In genomic region chr1:110471131-110471530, GRCh38 we compare ENCODE assay signal across 20 cellular contexts. TPM values are rescaled to one million over a fixed set of nuclear protein-coding genes. Genes with fewer than 3 reads are reported as not detected.
"Had no signal": no experiment of that assay in that cellular context is flagged by ENCODE, and none has a peak within 500 bp of the region (broad histone marks: within the 10 kb centered on the region; RNA-seq: fewer than 3 reads in every experiment).

No MANE protein-coding gene starts in this region.

- H3K36me3 Mint-ChIP-seq: immature natural killer cell; natural killer cell; stimulated activated naive B cell treated with anti-CD40 and anti-IgM and Interleukin-4, amounts not matched to agents 10 μg/mL and 1 μg/mL and 100 μg/mL, for 72 hours had no signal

- H3K4me3 ChIP-seq: lung, prostate gland, right lobe of liver, tibial nerve had no signal

- ATAC-seq: activated CD8-positive, alpha-beta T cell treated with anti-CD3 and anti-CD28 coated beads, Interleukin-2, amount 10 ng/mL, durations not matched to agents 7 days and 5 days; natural killer cell; stimulated activated naive B cell treated with anti-CD40 and anti-IgM and Interleukin-4, amounts not matched to agents 10 μg/mL and 1 μg/mL and 100 μg/mL, for 72 hours had no signal

- H3K4me3 Mint-ChIP-seq: activated CD8-positive, alpha-beta T cell treated with anti-CD3 and anti-CD28 coated beads, Interleukin-2, amount 10 ng/mL, durations not matched to agents 7 days and 5 days; immature natural killer cell; natural killer cell; stimulated activated naive B cell treated with anti-CD40 and anti-IgM and Interleukin-4, amounts not matched to agents 10 μg/mL and 1 μg/mL and 100 μg/mL, for 72 hours; T-helper 2 cell treated with Interferon-gamma antibody and Interleukin-4, amounts not matched to agents 5 μg/mL and 100 μg/mL, for 36 hours had no signal

- H3K9me3 Mint-ChIP-seq: immature natural killer cell; natural killer cell; stimulated activated naive B cell treated with anti-CD40 and anti-IgM and Interleukin-4, amounts not matched to agents 10 μg/mL and 1 μg/mL and 100 μg/mL, for 72 hours; T-helper 2 cell treated with Interferon-gamma antibody and Interleukin-4, amounts not matched to agents 5 μg/mL and 100 μg/mL, for 36 hours had no signal

- H3K27ac Mint-ChIP-seq: activated CD8-positive, alpha-beta T cell treated with anti-CD3 and anti-CD28 coated beads, Interleukin-2, amount 10 ng/mL, durations not matched to agents 7 days and 5 days; immature natural killer cell; natural killer cell; stimulated activated naive B cell treated with anti-CD40 and anti-IgM and Interleukin-4, amounts not matched to agents 10 μg/mL and 1 μg/mL and 100 μg/mL, for 72 hours; T-helper 2 cell treated with Interferon-gamma antibody and Interleukin-4, amounts not matched to agents 5 μg/mL and 100 μg/mL, for 36 hours had no signal

- DNase-seq: activated CD8-positive, alpha-beta memory T cell treated with anti-CD3 and anti-CD28 coated beads, Interleukin-2, amount 50 U/mL, for 48 hours; activated CD8-positive, alpha-beta T cell treated with anti-CD3 and anti-CD28 coated beads, Interleukin-2, amount 10 ng/mL, durations not matched to agents 7 days and 5 days; caudate nucleus; cortex of kidney; effector memory CD4-positive, alpha-beta T cell; erythroblast; glutamatergic neuron; immature natural killer cell; natural killer cell; occipital lobe; right lobe of liver; stimulated activated CD4-positive, alpha-beta T cell treated with anti-CD3 and anti-CD28 coated beads, Interleukin-2, amount 100 ng/mL, for 24 hours; stimulated activated naive B cell treated with anti-CD40 and anti-IgM and Interleukin-4, amounts not matched to agents 10 μg/mL and 1 μg/mL and 100 μg/mL, for 72 hours had no signal

- H3K4me1 Mint-ChIP-seq: immature natural killer cell; natural killer cell; stimulated activated naive B cell treated with anti-CD40 and anti-IgM and Interleukin-4, amounts not matched to agents 10 μg/mL and 1 μg/mL and 100 μg/mL, for 72 hours had no signal

RNA-seq across cellular contexts. Expression of gene PROK1, which starts 20.2 kb away (rescaled TPM):
- total RNA-seq: activated CD8-positive, alpha-beta T cell treated with anti-CD3 and anti-CD28 coated beads, Interleukin-2, amount 10 ng/mL, durations not matched to agents 7 days and 5 days; astrocyte; lung; mononuclear cell; natural killer cell; occipital lobe; right lobe of liver had no signal

RNA-seq across cellular contexts. Expression of gene KCNA10, which starts 47.8 kb away (rescaled TPM):
- total RNA-seq: activated CD8-positive, alpha-beta T cell treated with anti-CD3 and anti-CD28 coated beads, Interleukin-2, amount 10 ng/mL, durations not matched to agents 7 days and 5 days; astrocyte; lung; mononuclear cell; natural killer cell; occipital lobe; prostate gland; right lobe of liver; subcutaneous adipose tissue; tibial nerve had no signal
